9 cellular contexts compared by ENCODE assay signal in the genomic region with DNA sequence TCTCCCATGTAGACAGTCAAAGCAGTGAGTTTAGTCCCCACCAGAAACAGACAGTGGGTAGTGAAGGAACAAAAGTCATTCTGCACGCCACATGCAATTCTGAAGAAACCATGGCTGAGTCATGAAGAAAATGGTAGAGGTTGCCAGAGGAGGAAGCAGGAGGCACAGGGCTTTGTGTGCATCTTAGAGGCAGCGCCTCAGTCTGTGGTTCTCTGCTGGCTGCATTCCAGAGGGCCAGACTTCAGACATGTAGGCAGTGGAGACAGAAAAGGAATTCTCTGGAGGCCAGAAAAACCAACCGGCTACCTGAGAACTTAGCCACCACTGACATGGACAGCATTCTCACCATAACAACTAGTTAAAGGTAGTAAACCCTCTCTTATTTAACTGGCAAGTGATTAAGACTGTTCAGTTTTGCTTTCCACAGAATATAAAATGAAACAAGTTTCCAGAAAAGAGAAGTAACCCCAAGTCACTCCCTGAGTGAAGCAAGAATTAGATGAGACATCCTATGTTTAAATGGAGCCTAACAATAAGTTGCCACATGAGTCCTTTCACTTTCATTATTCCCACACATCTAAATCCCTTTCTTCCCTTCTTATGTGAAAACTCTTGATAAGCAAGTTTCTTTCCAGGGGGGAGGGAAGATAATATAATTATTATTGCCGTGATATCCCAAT.
A peak's percentile ranks its signal among the peaks of the same experiment; 100 is the strongest.
DNase-seq lines count a peak whose midpoint lies in the region; ATAC-seq and TF ChIP-seq lines count a peak whose summit lies in the region.
"Had no signal": no experiment of that assay in that cellular context is flagged by ENCODE, and none has a peak within 500 bp of the region (broad histone marks: within the 10 kb centered on the region; RNA-seq: fewer than 3 reads in every experiment).

No MANE protein-coding gene starts in this region.

- no peaks in the 10 kb centered on the region for H3K9me3 ChIP-seq in hepatocyte (ENCODE audit: low read depth)

- H3K36me3 ChIP-seq in hepatocyte (replicated peaks; ENCODE audit: insufficient read depth, low read depth), result no peaks in the 10 kb centered on the region

- no peak overlapping the region for H3K4me3 ChIP-seq in hepatocyte

- no peaks in the 10 kb centered on the region for H3K4me1 ChIP-seq in hepatocyte (ENCODE audit: insufficient read depth)

- no peak overlapping the region for H3K27ac ChIP-seq in hepatocyte

- no peaks in the 10 kb centered on the region for H3K27me3 ChIP-seq in hepatocyte

- DNase-seq in DMS79 treated with DMSO at 0.1 percent for 48 hours (lab: John Stamatoyannopoulos, UW) (peak; percentile 10), DMS79 (lab: John Stamatoyannopoulos, UW) (no peak), hepatocyte (ENCODE audit: low spot score) (peak; percentile 19), stromal cell of bone marrow (ENCODE audit: low read depth) (peak; percentile 86)
- DNase-seq in activated T-cell treated with anti-CD3 and anti-CD28 coated beads, Interleukin-2, amount 50 U/mL, for 48 hours, result peak; percentile 41 to 42
- no peak for DNase-seq in activated CD8-positive, alpha-beta memory T cell treated with anti-CD3 and anti-CD28 coated beads for 24 hours
- DNase-seq: NK-92 treated with Interleukin-12 subunit alpha and Interleukin-12 subunit beta, amount 100 ng/mL, for 24 hours had no signal

- no peaks in the 10 kb centered on the region for H3K79me2 ChIP-seq in hepatocyte

- no peaks in the 10 kb centered on the region for H4K20me1 ChIP-seq in hepatocyte (ENCODE audit: insufficient read depth, poor library complexity, severe bottlenecking)

- no peak for ATAC-seq in HG02981 (IDR thresholded peaks at IDR 0.05; ENCODE audit: unreplicated experiment)
- no peak for ATAC-seq in GM18868 (IDR thresholded peaks at IDR 0.05; ENCODE audit: unreplicated experiment)

- 76% methylated on average over 4 of the region's 4 CpGs for WGBS in hepatocyte (ENCODE audit: low lambda C conversion rate, missing lambda C conversion rate)

- H2AFZ ChIP-seq in hepatocyte, result peak overlapping the region; percentile 7

- H3K9me2 ChIP-seq in hepatocyte (replicated peaks; ENCODE audit: insufficient read depth), result no peaks in the 10 kb centered on the region

- no peak for TF ChIP-seq CTCF in hepatocyte (IDR thresholded peaks at IDR 0.05; ENCODE audit: poor library complexity)

- no peak overlapping the region for H3K4me2 ChIP-seq in hepatocyte

Comparison
In these comparisons a context has a peak if more than half of its experiments do, and no peak if none do; other contexts are left out.
1. DNase-seq: peak in DMS79 treated with DMSO at 0.1 percent for 48 hours (single experiment), activated T-cell treated with anti-CD3 and anti-CD28 coated beads, Interleukin-2, amount 50 U/mL, for 48 hours (2 of 2), hepatocyte (single experiment) and stromal cell of bone marrow (single experiment); none in DMS79 (single experiment) and activated CD8-positive, alpha-beta memory T cell treated with anti-CD3 and anti-CD28 coated beads for 24 hours (single experiment).